Comparison of ENCODE assay signal across 9 cellular contexts in the genomic region with DNA sequence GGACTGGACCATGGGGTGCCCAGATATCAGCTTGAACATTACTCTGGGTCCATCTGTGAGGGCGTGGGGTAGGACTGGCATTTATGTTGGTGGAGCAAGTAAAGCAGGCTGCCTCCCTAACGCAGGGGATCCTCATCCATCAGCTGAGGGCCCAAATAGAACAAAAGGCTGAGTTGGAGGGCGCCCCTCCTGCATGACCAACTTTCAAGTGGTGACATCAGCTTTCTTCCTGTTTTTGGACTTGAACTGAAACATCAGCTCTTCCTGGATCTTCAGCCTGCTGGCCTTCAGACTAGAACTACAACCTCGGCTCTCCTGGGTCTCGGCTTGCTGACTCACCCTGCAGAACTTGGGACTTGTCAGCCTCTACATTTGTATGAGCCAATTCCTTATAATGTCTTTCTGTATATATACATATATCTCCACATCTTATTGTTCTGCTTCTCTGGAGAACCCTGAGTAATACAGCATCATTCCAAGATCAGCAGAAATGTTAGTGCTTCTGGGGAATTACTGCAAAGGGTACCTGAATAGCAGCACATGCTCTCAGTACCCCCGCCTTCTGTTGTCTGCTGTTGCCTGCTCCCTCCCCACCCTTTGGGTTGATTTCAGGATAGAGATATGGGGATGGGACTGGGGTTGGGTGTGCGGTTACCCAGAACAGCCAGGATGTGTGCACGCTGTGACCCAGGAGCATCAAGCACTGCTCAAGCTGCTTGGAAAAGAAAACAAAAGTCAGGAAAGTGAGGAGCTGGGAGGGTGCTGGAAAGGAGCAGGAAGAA. TPM values are rescaled to one million over a fixed set of nuclear protein-coding genes. Genes with fewer than 3 reads are reported as not detected.
DNase-seq lines count a peak whose midpoint lies in the region; ATAC-seq, FAIRE-seq and TF ChIP-seq lines count a peak whose summit lies in the region.
"Had no signal": no experiment of that assay in that cellular context is flagged by ENCODE, and none has a peak within 500 bp of the region (broad histone marks: within the 10 kb centered on the region; RNA-seq: fewer than 3 reads in every experiment).

No MANE protein-coding gene starts in this region.

- CTCF ChIA-PET in GM12878 (lab: Yijun Ruan, JAX): interaction anchor here (1.2 to 2.4 kb wide), 4 partner anchors 12 to 108 kb away, joined by 3 to 7 read pairs (median 4); a partner anchor contains a TSS

- peak; percentile 79 for DNase-seq in NB4 (ENCODE audit: low read depth)
- no peak for DNase-seq in GM12878 (ENCODE audit: low read depth, low spot score)
- DNase-seq in mucosa of descending colon: no peak
- DNase-seq in epidermal melanocyte (ENCODE audit: insufficient read length, low spot score): no peak
- DNase-seq in SJCRH30: no peak
- DNase-seq in NCI-H146 (lab: John Stamatoyannopoulos, UW): no peak

- peak overlapping the region; percentile 38 for H3K4me3 ChIP-seq in DOHH2 (ENCODE audit: low read length)
- no peak overlapping the region for H3K4me3 ChIP-seq in NB4 (ENCODE audit: low read depth, low read length)
- H3K4me3 ChIP-seq in GM12878: no peak overlapping the region
- H3K4me3 ChIP-seq in mucosa of descending colon: no peak overlapping the region
- H3K4me3 ChIP-seq in SJCRH30: no peak overlapping the region

- TF ChIP-seq RAD21 in GM12878 (IDR thresholded peaks at IDR 0.05; ENCODE audit: insufficient read depth, low read depth, low read length): no peak

- H3K27ac ChIP-seq in DOHH2 (ENCODE audit: low read depth, low read length): peak overlapping the region; percentile 34
- H3K27ac ChIP-seq in GM12878 (ENCODE audit: control insufficient read depth, insufficient read depth): no peak overlapping the region
- no peak overlapping the region for H3K27ac ChIP-seq in SJCRH30

- H4K20me1 ChIP-seq in DOHH2 (ENCODE audit: control insufficient read depth, insufficient read depth, low read depth, low read length) (no peaks in the 10 kb centered on the region), GM12878 (ENCODE audit: control insufficient read depth, insufficient read depth) (no peaks in the 10 kb centered on the region)

- POLR2A ChIA-PET in GM12878 (lab: Charles Lee): interaction anchor here (0.8 to 1.4 kb wide), 4 partner anchors 12 to 24 kb away, joined by 3 to 6 read pairs (median 4); no protein-coding TSS in a partner anchor

- H3K36me3 ChIP-seq in DOHH2 (ENCODE audit: control insufficient read depth, low read length) (peaks cover 6% of the 10 kb centered on the region; the same call in 1 of the 2 replicates), GM12878 (ENCODE audit: control insufficient read depth in 2 of 2, insufficient read depth in 2 of 2, low read length in 1 of 2) (no peaks in the 10 kb centered on the region; a peak in 1 of 4 replicates), mucosa of descending colon (ENCODE audit: low read depth) (no peaks in the 10 kb centered on the region), SJCRH30 (no peaks in the 10 kb centered on the region)

- H2AFZ ChIP-seq in GM12878 (ENCODE audit: control insufficient read depth, low read depth, low read length): no peak overlapping the region

- ATAC-seq in GM12878 (no peak), mucosa of descending colon (peak; percentile 35), HG03095 (IDR thresholded peaks at IDR 0.05; ENCODE audit: unreplicated experiment) (no peak)

- TF ChIP-seq EP300 in GM12878 (IDR thresholded peaks at IDR 0.05; ENCODE audit: borderline replicate concordance in 1 of 2, control insufficient read depth in 1 of 2, low read depth in 2 of 2, low read length in 2 of 2): no peak

- H3K9me2 ChIP-seq in DOHH2 (replicated peaks; ENCODE audit: control insufficient read depth, low read length): no peaks in the 10 kb centered on the region

- H3K4me2 ChIP-seq in DOHH2 (ENCODE audit: low read length): peak overlapping the region; percentile 59
- peak overlapping the region; percentile 32; the same call in 1 of the 2 replicates for H3K4me2 ChIP-seq in GM12878 (ENCODE audit: control insufficient read depth, insufficient read depth)

- H3K79me2 ChIP-seq in DOHH2 (ENCODE audit: control insufficient read depth, low read length) (0 out of 2 replicates have a peak, but pooled peaks cover under 1% of the 10 kb centered on the region), GM12878 (ENCODE audit: control insufficient read depth, insufficient read depth, low read length) (no peaks in the 10 kb centered on the region)

- H3K4me1 ChIP-seq in DOHH2 (ENCODE audit: control insufficient read depth, low read length) (peaks cover 49% of the 10 kb centered on the region), GM12878 (ENCODE audit: control insufficient read depth, insufficient read depth, low read length) (peaks cover 32% of the 10 kb centered on the region), mucosa of descending colon (ENCODE audit: low read depth) (no peaks in the 10 kb centered on the region), SJCRH30 (peaks cover 8% of the 10 kb centered on the region; the same call in 1 of the 2 replicates)

- FAIRE-seq in GM12878 (lab: Jason Lieb, UNC): peak; percentile 80
- FAIRE-seq: endometrium had no signal

- in situ Hi-C loops in GM12878 (cut with MboI): no loop called here

- BruUV-seq in GM12878 (replicated peaks; lab: Mats Ljungman, UMichigan): no TSS peak

- H3K9me3 ChIP-seq in DOHH2 (ENCODE audit: control insufficient read depth, insufficient read depth, low read length): no peaks in the 10 kb centered on the region
- no peaks in the 10 kb centered on the region for H3K9me3 ChIP-seq in GM12878 (replicated peaks; ENCODE audit: control insufficient read depth, insufficient read depth, low read length)
- no peaks in the 10 kb centered on the region for H3K9me3 ChIP-seq in mucosa of descending colon
- H3K9me3 ChIP-seq in SJCRH30 (replicated peaks): no peaks in the 10 kb centered on the region

- peaks cover 17% of the 10 kb centered on the region for H3F3A ChIP-seq in DOHH2 (ENCODE audit: control insufficient read depth, insufficient read depth)

- H3K9ac ChIP-seq in GM12878 (ENCODE audit: control insufficient read depth, insufficient read depth, low read length): no peak overlapping the region

- H3K27me3 ChIP-seq in DOHH2 (ENCODE audit: control insufficient read depth, low read length): no peaks in the 10 kb centered on the region
- H3K27me3 ChIP-seq in GM12878 (replicated peaks in 1 of 2; ENCODE audit: control insufficient read depth in 2 of 2, insufficient read depth in 2 of 2, low read length in 1 of 2): no peaks in the 10 kb centered on the region
- no peaks in the 10 kb centered on the region for H3K27me3 ChIP-seq in SJCRH30

- WGBS in GM12878 (ENCODE audit: insufficient coverage, insufficient replicate concordance, low lambda C conversion rate, missing lambda C conversion rate): 69% methylated on average over 8 of the region's 8 CpGs

- intact Hi-C loops in GM12878 (cut with micrococcal nuclease; ENCODE audit: unreplicated experiment): no loop called here
- intact Hi-C loops in mucosa of descending colon (cut with DNase I, micrococcal nuclease): no loop called here

- SMC1A ChIA-PET in GM12878 (lab: Charles Lee; ENCODE audit: uncharacterized antibody, unreplicated experiment): interaction anchor here (0.6 to 2.2 kb wide), 4 partner anchors 12 to 65 kb away, joined by 3 to 10 read pairs (median 7); no protein-coding TSS in a partner anchor

- no peak for TF ChIP-seq POLR2A in NB4 (IDR thresholded peaks at IDR 0.05; ENCODE audit: extremely low read depth, insufficient read length)
- TF ChIP-seq POLR2A in GM12878 (IDR thresholded peaks at IDR 0.05; ENCODE audit: low read depth, low read length): no peak

- TF ChIP-seq CTCF in DOHH2 (IDR thresholded peaks at IDR 0.05; ENCODE audit: low read depth, low read length, poor library complexity, severe bottlenecking) (no peak), NB4 (IDR thresholded peaks at IDR 0.05; ENCODE audit: low read depth, low read length) (no peak), GM12878 (IDR thresholded peaks at IDR 0.05 in 2 of 3, conservative IDR thresholded peaks at IDR 0.05 in 1 of 3; ENCODE audit: control insufficient read depth in 2 of 3, extremely low read depth in 1 of 3, insufficient read depth in 1 of 3, low read depth in 3 of 3, low read length in 3 of 3) (no peak), mucosa of descending colon (IDR thresholded peaks at IDR 0.05) (no peak)

- RAD21 ChIA-PET in GM12878 (lab: Charles Lee; ENCODE audit: unreplicated experiment): no interaction called here

RNA-seq across cellular contexts. Expression of a gene that starts 20.0 kb away (rescaled TPM):
- total RNA-seq in GM12878 (2013; cell fraction: nucleolus; rRNA removed): 22.9 and 23.0 TPM in 2 replicates
- 11.2 and 15.3 TPM in 2 replicates for total RNA-seq in GM12878 (2014; rRNA removed)
- total RNA-seq in GM12878 (2014; rRNA removed; fragmentation: Illumina TruSeq; extraction: Trizol): 8.2 and 8.9 TPM in 2 replicates
- 25.6 and 27.2 TPM in 2 replicates for total RNA-seq in GM12878 (2021)
- polyA plus RNA-seq in GM12878 (2011; ENCODE audit: low read depth): 6.9 TPM
- 11.6 and 24.9 TPM in 2 replicates for polyA plus RNA-seq in GM12878 (2011; rRNA removed)
- polyA plus RNA-seq in GM12878 (2011; cell fraction: cytosol; rRNA removed): 23.0 and 24.2 TPM in 2 replicates
- 19.2 and 23.7 TPM in 2 replicates for polyA plus RNA-seq in GM12878 (2011; cell fraction: nucleus; rRNA removed)
- 15.0 and 15.6 TPM in 2 replicates for polyA plus RNA-seq in GM12878 (2012)
- 10.5 and 19.9 TPM in 2 replicates for polyA plus RNA-seq in GM12878 (2014; fragmentation: Illumina TruSeq; extraction: Trizol)
- 1 to 10 TPM; 2.6 to 3.0 TPM for polyA plus RNA-seq in GM12878 (2014; fragmentation: Nextera tagmentation; extraction: Ambion mirVana)
- 18.4 and 22.3 TPM in 2 replicates for polyA plus RNA-seq in GM12878 (2014; rRNA removed)
- polyA plus RNA-seq in GM12878 (2016; fragmentation: Nextera tagmentation; extraction: Ambion mirVana): 10 to 100 TPM; 17.0 to 18.4 TPM
- 32.5 and 35.8 TPM in 2 replicates for polyA minus RNA-seq in GM12878 (2011; rRNA and poly(A)+ RNA removed)
- 7.8 and 11.4 TPM in 2 replicates for polyA minus RNA-seq in GM12878 (2011; cell fraction: cytosol; rRNA and poly(A)+ RNA removed)
- polyA minus RNA-seq in GM12878 (2011; cell fraction: nucleus; rRNA and poly(A)+ RNA removed): 8.0 and 13.6 TPM in 2 replicates
- 100 to 1,000 TPM in 1 of 3 donors, 10 to 100 TPM in 2; 82.3 to 136 (median 87.9) TPM for total RNA-seq in mucosa of descending colon
- 16.2 and 17.9 TPM in 2 replicates for total RNA-seq in SJCRH30 (2014; rRNA removed; shearing (Covaris generic))

RNA-seq across cellular contexts. Expression of a gene that starts 20.2 kb away (rescaled TPM):
- total RNA-seq in GM12878 (2013; cell fraction: nucleolus; rRNA removed): 40.1 and 42.8 TPM in 2 replicates
- total RNA-seq in GM12878 (2014; rRNA removed): 74.7 and 89.4 TPM in 2 replicates
- total RNA-seq in GM12878 (2014; rRNA removed; fragmentation: Illumina TruSeq; extraction: Trizol): 48.0 and 49.7 TPM in 2 replicates
- total RNA-seq in GM12878 (2021): 51.1 and 57.5 TPM in 2 replicates
- polyA plus RNA-seq in GM12878 (2011; ENCODE audit: low read depth): 23.7 TPM
- polyA plus RNA-seq in GM12878 (2011; rRNA removed): 61.3 and 75.4 TPM in 2 replicates
- 115 and 126 TPM in 2 replicates for polyA plus RNA-seq in GM12878 (2011; cell fraction: cytosol; rRNA removed)
- polyA plus RNA-seq in GM12878 (2011; cell fraction: nucleus; rRNA removed): 66.5 and 69.5 TPM in 2 replicates
- 38.2 and 43.6 TPM in 2 replicates for polyA plus RNA-seq in GM12878 (2012)
- polyA plus RNA-seq in GM12878 (2014; fragmentation: Illumina TruSeq; extraction: Trizol): 50.2 and 55.8 TPM in 2 replicates
- polyA plus RNA-seq in GM12878 (2014; fragmentation: Nextera tagmentation; extraction: Ambion mirVana): 10 to 100 TPM in 1 of 2 experiments, 1 to 10 TPM in 1; 8.3 to 15.6 TPM
- 89.3 and 92.5 TPM in 2 replicates for polyA plus RNA-seq in GM12878 (2014; rRNA removed)
- polyA plus RNA-seq in GM12878 (2016; fragmentation: Nextera tagmentation; extraction: Ambion mirVana): 10 to 100 TPM; 69.4 to 73.1 TPM
- 73.0 and 101 TPM in 2 replicates for polyA minus RNA-seq in GM12878 (2011; rRNA and poly(A)+ RNA removed)
- 26.6 and 27.0 TPM in 2 replicates for polyA minus RNA-seq in GM12878 (2011; cell fraction: cytosol; rRNA and poly(A)+ RNA removed)
- 19.2 and 32.0 TPM in 2 replicates for polyA minus RNA-seq in GM12878 (2011; cell fraction: nucleus; rRNA and poly(A)+ RNA removed)
- 10 to 100 TPM; 57.5 to 67.1 (median 60.6) TPM for total RNA-seq in mucosa of descending colon
- 59.2 and 59.9 TPM in 2 replicates for total RNA-seq in SJCRH30 (2014; rRNA removed; shearing (Covaris generic))

RNA-seq across cellular contexts. Expression of a gene that starts 37.2 kb away (rescaled TPM):
- total RNA-seq in GM12878 (2013; cell fraction: nucleolus; rRNA removed): 140 and 161 TPM in 2 replicates
- total RNA-seq in GM12878 (2014; rRNA removed) (215 and 229 TPM in 2 replicates), GM12878 (2014; rRNA removed; fragmentation: Illumina TruSeq; extraction: Trizol) (148 and 153 TPM in 2 replicates), GM12878 (2021) (194 and 200 TPM in 2 replicates), mucosa of descending colon (100 to 1,000 TPM; 118 to 123 (median 122) TPM)
- polyA plus RNA-seq in GM12878 (2011; ENCODE audit: low read depth): 84.4 TPM
- polyA plus RNA-seq in GM12878 (2011; rRNA removed) (139 and 142 TPM in 2 replicates), GM12878 (2014; fragmentation: Illumina TruSeq; extraction: Trizol) (154 and 182 TPM in 2 replicates), GM12878 (2014; fragmentation: Nextera tagmentation; extraction: Ambion mirVana) (100 to 1,000 TPM in 1 of 2 experiments, 10 to 100 TPM in 1; 85.4 to 114 TPM), GM12878 (2014; rRNA removed) (120 and 123 TPM in 2 replicates), GM12878 (2016; fragmentation: Nextera tagmentation; extraction: Ambion mirVana) (100 to 1,000 TPM; 225 to 237 TPM)
- polyA plus RNA-seq in GM12878 (2011; cell fraction: cytosol; rRNA removed): 75.3 and 92.3 TPM in 2 replicates
- 89.9 and 96.0 TPM in 2 replicates for polyA plus RNA-seq in GM12878 (2011; cell fraction: nucleus; rRNA removed)
- 81.5 and 83.0 TPM in 2 replicates for polyA plus RNA-seq in GM12878 (2012)
- 88.6 and 126 TPM in 2 replicates for polyA minus RNA-seq in GM12878 (2011; rRNA and poly(A)+ RNA removed)
- polyA minus RNA-seq in GM12878 (2011; cell fraction: cytosol; rRNA and poly(A)+ RNA removed): 52.3 and 75.1 TPM in 2 replicates
- polyA minus RNA-seq in GM12878 (2011; cell fraction: nucleus; rRNA and poly(A)+ RNA removed): 65.0 and 122 TPM in 2 replicates
- total RNA-seq in SJCRH30 (2014; rRNA removed; shearing (Covaris generic)): 232 and 243 TPM in 2 replicates

RNA-seq across cellular contexts. Expression of a gene that starts 59.5 kb away (rescaled TPM):
- total RNA-seq in GM12878 (2013; cell fraction: nucleolus; rRNA removed): 125 and 137 TPM in 2 replicates
- total RNA-seq in GM12878 (2014; rRNA removed): 68.7 and 72.9 TPM in 2 replicates
- total RNA-seq in GM12878 (2014; rRNA removed; fragmentation: Illumina TruSeq; extraction: Trizol): 59.2 and 61.9 TPM in 2 replicates
- total RNA-seq in GM12878 (2021): 147 and 158 TPM in 2 replicates
- polyA plus RNA-seq in GM12878 (2011; ENCODE audit: low read depth): 99.9 TPM
- polyA plus RNA-seq in GM12878 (2011; rRNA removed): 106 and 176 TPM in 2 replicates
- 277 and 280 TPM in 2 replicates for polyA plus RNA-seq in GM12878 (2011; cell fraction: cytosol; rRNA removed)
- 305 and 387 TPM in 2 replicates for polyA plus RNA-seq in GM12878 (2011; cell fraction: nucleus; rRNA removed)
- 117 and 126 TPM in 2 replicates for polyA plus RNA-seq in GM12878 (2012)
- 111 and 157 TPM in 2 replicates for polyA plus RNA-seq in GM12878 (2014; fragmentation: Illumina TruSeq; extraction: Trizol)
- polyA plus RNA-seq in GM12878 (2014; fragmentation: Nextera tagmentation; extraction: Ambion mirVana): 10 to 100 TPM; 61.6 to 64.6 TPM
- 145 and 147 TPM in 2 replicates for polyA plus RNA-seq in GM12878 (2014; rRNA removed)
- polyA plus RNA-seq in GM12878 (2016; fragmentation: Nextera tagmentation; extraction: Ambion mirVana): 100 to 1,000 TPM; 100 to 111 TPM
- polyA minus RNA-seq in GM12878 (2011; rRNA and poly(A)+ RNA removed): 395 and 413 TPM in 2 replicates
- polyA minus RNA-seq in GM12878 (2011; cell fraction: cytosol; rRNA and poly(A)+ RNA removed): 106 and 118 TPM in 2 replicates
- 79.8 and 136 TPM in 2 replicates for polyA minus RNA-seq in GM12878 (2011; cell fraction: nucleus; rRNA and poly(A)+ RNA removed)
- total RNA-seq in mucosa of descending colon: 100 to 1,000 TPM in 2 of 3 donors, 10 to 100 TPM in 1; 95.8 to 113 (median 106) TPM
- total RNA-seq in SJCRH30 (2014; rRNA removed; shearing (Covaris generic)): 153 and 157 TPM in 2 replicates
